Comparison of ENCODE assay signal across 14 cellular contexts in the genomic region with DNA sequence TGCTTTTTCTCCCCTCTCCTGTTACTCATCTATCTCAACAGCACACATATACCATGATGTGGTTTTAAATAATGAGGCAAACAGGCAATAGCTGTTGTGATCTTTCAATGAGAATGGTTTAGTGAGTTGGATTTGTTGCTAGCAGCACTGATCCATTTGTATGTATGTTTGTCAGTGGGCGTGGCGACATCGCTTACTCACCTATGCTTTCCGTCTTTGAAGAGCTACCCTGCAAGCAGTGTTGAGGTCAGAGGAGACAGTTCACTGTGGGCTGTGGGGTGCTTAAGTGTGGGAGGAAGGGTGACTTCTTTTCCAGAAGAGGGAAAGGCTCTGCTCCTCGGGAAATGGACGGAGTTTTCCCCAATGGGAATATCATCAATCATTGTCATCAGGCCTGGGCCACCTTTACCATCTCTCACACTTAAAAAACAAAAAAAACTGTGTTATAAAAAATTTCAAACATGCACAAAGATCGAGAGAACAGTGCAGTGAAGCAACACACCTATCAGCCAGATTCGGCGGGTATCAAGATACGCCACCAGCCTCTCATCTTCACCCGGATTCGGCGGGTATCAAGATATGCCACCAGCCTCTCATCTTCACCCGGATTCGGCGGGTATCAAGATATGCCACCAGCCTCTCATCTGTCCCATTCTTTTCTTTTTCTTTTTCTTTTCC.
DNase-seq lines count a peak whose midpoint lies in the region; ATAC-seq, FAIRE-seq and TF ChIP-seq lines count a peak whose summit lies in the region.
"Had no signal": no experiment of that assay in that cellular context is flagged by ENCODE, and none has a peak within 500 bp of the region (broad histone marks: within the 10 kb centered on the region; RNA-seq: fewer than 3 reads in every experiment).

No MANE protein-coding gene starts in this region.

- FAIRE-seq in urothelium cell line (lab: Jason Lieb, UNC): peak; percentile 74
- FAIRE-seq: G401.6, GM18507 had no signal

- no peaks in the 10 kb centered on the region for H3K9me3 Mint-ChIP-seq in activated naive CD4-positive, alpha-beta T cell treated with anti-CD3 and anti-CD28 coated beads, Interleukin-2, amount 50 U/mL, for 24 hours

- H3K27ac ChIP-seq in foreskin keratinocyte (peak overlapping the region; percentile 24), esophagus muscularis mucosa (replicated peaks in 1 of 4) (no peak overlapping the region)
- H3K27ac ChIP-seq: BLaER1, gastrocnemius medialis had no signal

- TF ChIP-seq POLR2A in esophagus muscularis mucosa (IDR thresholded peaks at IDR 0.05; ENCODE audit: low read depth): no peak

- peaks cover 0 to 14% (median 3%) of the 10 kb centered on the region in 4 donors for H3K36me3 ChIP-seq in esophagus muscularis mucosa

- DNase-seq in stimulated activated CD4-positive, alpha-beta T cell treated with anti-CD3 and anti-CD28 coated beads, Interleukin-1b, Interleukin-23, amount 100 ng/mL, for 48 hours: peak; percentile 19
- DNase-seq in stimulated activated CD4-positive, alpha-beta T cell treated with anti-CD3 and anti-CD28 coated beads, Interleukin-2, amount 100 ng/mL, for 48 hours: no peak
- DNase-seq in foreskin keratinocyte (peak; percentile 54 to 75), urothelium cell line (ENCODE audit: low spot score) (no peak), DMS 273 treated with DMSO at 0.1 percent for 48 hours (lab: John Stamatoyannopoulos, UW) (no peak), esophagus muscularis mucosa (ENCODE audit: extremely low spot score) (no peak)
- DNase-seq: gastrocnemius medialis, NCI-H1105 had no signal

- H3K9me3 ChIP-seq in esophagus muscularis mucosa: no peaks in the 10 kb centered on the region
- H3K9me3 ChIP-seq: BLaER1, gastrocnemius medialis had no signal

- TF ChIP-seq EP300 in esophagus muscularis mucosa (IDR thresholded peaks at IDR 0.05): no peak

- peak overlapping the region; percentile 63 for H3K27ac Mint-ChIP-seq in activated naive CD4-positive, alpha-beta T cell treated with anti-CD3 and anti-CD28 coated beads, Interleukin-2, amount 50 U/mL, for 24 hours

- ATAC-seq in foreskin keratinocyte (peak; percentile 70), HG03097 (IDR thresholded peaks at IDR 0.05; ENCODE audit: low FRiP score, unreplicated experiment) (no peak)
- ATAC-seq: gastrocnemius medialis, HCT116 had no signal

- WGBS in esophagus muscularis mucosa: 90% methylated on average over 16 of the region's 16 CpGs

- intact Hi-C loops in esophagus muscularis mucosa (cut with DNase I): no loop called here

- no peak overlapping the region for H3K4me3 Mint-ChIP-seq in activated naive CD4-positive, alpha-beta T cell treated with anti-CD3 and anti-CD28 coated beads, Interleukin-2, amount 50 U/mL, for 24 hours

- no peak overlapping the region for H3K4me3 ChIP-seq in esophagus muscularis mucosa
- H3K4me3 ChIP-seq: BLaER1 had no signal

- H3K4me1 Mint-ChIP-seq in activated naive CD4-positive, alpha-beta T cell treated with anti-CD3 and anti-CD28 coated beads, Interleukin-2, amount 50 U/mL, for 24 hours: peaks cover 61% of the 10 kb centered on the region

- no peaks in the 10 kb centered on the region for H3K27me3 Mint-ChIP-seq in activated naive CD4-positive, alpha-beta T cell treated with anti-CD3 and anti-CD28 coated beads, Interleukin-2, amount 50 U/mL, for 24 hours

- TF ChIP-seq CTCF in foreskin keratinocyte (conservative IDR thresholded peaks at IDR 0.05) (no peak), esophagus muscularis mucosa (IDR thresholded peaks at IDR 0.05) (no peak)

- H3K27me3 ChIP-seq in foreskin keratinocyte (no peaks in the 10 kb centered on the region), esophagus muscularis mucosa (no peaks in the 10 kb centered on the region)
- H3K27me3 ChIP-seq: BLaER1, gastrocnemius medialis had no signal

- H3K4me1 ChIP-seq in foreskin keratinocyte (peaks cover 23% of the 10 kb centered on the region), esophagus muscularis mucosa (peaks cover 8 to 23% (median 14%) of the 10 kb centered on the region in 4 donors)

- peaks cover 23% of the 10 kb centered on the region for H3K36me3 Mint-ChIP-seq in activated naive CD4-positive, alpha-beta T cell treated with anti-CD3 and anti-CD28 coated beads, Interleukin-2, amount 50 U/mL, for 24 hours

Comparison
In these comparisons a context has a peak if more than half of its experiments do, and no peak if none do; other contexts are left out.
1. DNase-seq: peak in stimulated activated CD4-positive, alpha-beta T cell treated with anti-CD3 and anti-CD28 coated beads, Interleukin-1b, Interleukin-23, amount 100 ng/mL, for 48 hours (single experiment) and foreskin keratinocyte (2 of 2); none in stimulated activated CD4-positive, alpha-beta T cell treated with anti-CD3 and anti-CD28 coated beads, Interleukin-2, amount 100 ng/mL, for 48 hours (0 of 2), urothelium cell line (single experiment), DMS 273 treated with DMSO at 0.1 percent for 48 hours (single experiment) and esophagus muscularis mucosa (single experiment).